9 cellular contexts compared by ENCODE assay signal in the genomic region with DNA sequence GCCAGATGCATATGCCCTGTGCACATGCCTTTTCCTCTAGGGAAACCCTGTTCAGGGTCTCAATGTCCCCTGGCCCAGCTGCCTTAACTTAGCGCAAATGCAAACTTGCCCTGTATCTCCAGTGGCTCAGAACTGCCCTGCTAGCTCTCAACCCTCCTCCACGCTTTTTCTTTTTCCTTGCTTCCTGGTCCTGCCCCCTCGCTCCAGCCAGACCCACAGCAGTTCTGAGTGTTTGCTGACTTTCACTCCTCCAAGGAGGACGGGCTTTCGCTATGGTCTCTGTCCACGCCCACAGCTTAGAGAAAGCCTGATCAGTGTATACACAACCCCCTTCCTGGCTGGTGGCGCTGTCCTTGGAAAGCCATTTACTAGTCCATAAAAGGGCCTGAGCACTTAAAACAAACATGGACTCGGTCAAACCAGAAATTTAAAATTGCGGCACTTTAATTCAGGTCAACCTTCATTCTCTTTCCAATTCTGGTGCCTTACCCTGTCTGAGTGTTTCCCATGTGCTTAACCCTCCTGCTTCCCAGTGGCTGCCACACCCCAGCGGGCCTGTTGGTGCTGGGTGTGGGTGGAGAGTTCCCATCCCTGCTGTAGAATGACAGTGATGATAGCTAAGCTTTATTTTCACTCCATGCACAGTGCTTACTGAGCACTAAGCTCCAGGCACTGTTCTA. TPM values are rescaled to one million over a fixed set of nuclear protein-coding genes. Genes with fewer than 3 reads are reported as not detected.
DNase-seq lines count a peak whose midpoint lies in the region; ATAC-seq and TF ChIP-seq lines count a peak whose summit lies in the region.
"Had no signal": no experiment of that assay in that cellular context is flagged by ENCODE, and none has a peak within 500 bp of the region (broad histone marks: within the 10 kb centered on the region; RNA-seq: fewer than 3 reads in every experiment).

No MANE protein-coding gene starts in this region.

- peaks cover 14% of the 10 kb centered on the region for H3K4me1 Mint-ChIP-seq in endodermal cell

- H3K9me3 ChIP-seq in endodermal cell (ENCODE audit: control insufficient read depth, low read length): no peaks in the 10 kb centered on the region
- H3K9me3 ChIP-seq in aorta (ENCODE audit: control insufficient read depth, low read length): no peaks in the 10 kb centered on the region

- H3K36me3 ChIP-seq in endodermal cell (ENCODE audit: control insufficient read depth, insufficient read depth, low read length) (no peaks in the 10 kb centered on the region), aorta (ENCODE audit: control insufficient read depth in 1 of 2, insufficient read depth in 2 of 2, low read length in 1 of 2) (no peaks in the 10 kb centered on the region)

- 69 to 77% methylated on average over 7 to 10 of the region's 10 CpGs for WGBS in endodermal cell (ENCODE audit: insufficient coverage in 1 of 2, insufficient read length in 1 of 2), 2 experiments
- 6 to 8% methylated on average over 10 of the region's 10 CpGs for WGBS in aorta, 2 donors

- H3K9ac ChIP-seq in endodermal cell (ENCODE audit: extremely low read depth, low read length, poor library complexity, severe bottlenecking): no peak overlapping the region

- H3K27me3 ChIP-seq in endodermal cell (ENCODE audit: control insufficient read depth, insufficient read depth, low read length, poor library complexity, severe bottlenecking) (no peaks in the 10 kb centered on the region), aorta (ENCODE audit: control insufficient read depth in 1 of 2, insufficient read depth in 2 of 2, low read length in 1 of 2) (no peaks in the 10 kb centered on the region)

- no peaks in the 10 kb centered on the region for H3K36me3 Mint-ChIP-seq in endodermal cell (ENCODE audit: low read depth)

- ATAC-seq in Right ventricle myocardium inferior: peak; percentile 92
- peak; percentile 91 for ATAC-seq in aorta (ENCODE audit: low FRiP score)
- no peak for ATAC-seq in GM21737 (IDR thresholded peaks at IDR 0.05; ENCODE audit: unreplicated experiment)
- no peak for ATAC-seq in HG03025 (IDR thresholded peaks at IDR 0.05; ENCODE audit: low FRiP score, unreplicated experiment)

- H3K4me3 ChIP-seq in endodermal cell (ENCODE audit: low read length) (no peak overlapping the region), aorta (ENCODE audit: low read length in 2 of 2) (no peak overlapping the region)

- H3K4me1 ChIP-seq in endodermal cell (ENCODE audit: control insufficient read depth, insufficient read depth, low read length) (no peaks in the 10 kb centered on the region), aorta (ENCODE audit: control insufficient read depth in 1 of 2, insufficient read depth in 2 of 2, low read length in 2 of 2) (no peaks in the 10 kb centered on the region)

- intact Hi-C loops in Right ventricle myocardium inferior (cut with DNase I) (no loop called here), cardiac septum (cut with DNase I) (no loop called here), aorta (cut with DNase I) (loop anchor here (10.0 kb wide), 2 partner anchors 128 to 428 kb away; partner anchors contain the start of gene CDK5R1 (in 1 of the 2))

- H3K9me3 Mint-ChIP-seq in endodermal cell: no peaks in the 10 kb centered on the region
- H3K9me3 Mint-ChIP-seq: dendritic cell treated with granulocyte-macrophage colony-stimulating factor and Interleukin-4, amounts not matched to agents 40 ng/mL and 50 ng/mL, for 4 days had no signal

- no peak overlapping the region for H3K4me3 Mint-ChIP-seq in endodermal cell
- H3K4me3 Mint-ChIP-seq: dendritic cell treated with granulocyte-macrophage colony-stimulating factor and Interleukin-4, amounts not matched to agents 40 ng/mL and 50 ng/mL, for 4 days had no signal

- H3K27me3 Mint-ChIP-seq in endodermal cell (ENCODE audit: insufficient read depth): no peaks in the 10 kb centered on the region

- no peak overlapping the region for H3K27ac ChIP-seq in endodermal cell (ENCODE audit: low read depth, low read length)
- H3K27ac ChIP-seq in aorta (ENCODE audit: low read depth in 1 of 2, low read length in 2 of 2): peak overlapping the region in 1 of 2 donors; percentile 20

- H3K27ac Mint-ChIP-seq in endodermal cell: no peak overlapping the region
- H3K27ac Mint-ChIP-seq: dendritic cell treated with granulocyte-macrophage colony-stimulating factor and Interleukin-4, amounts not matched to agents 40 ng/mL and 50 ng/mL, for 4 days had no signal

- DNase-seq in Right ventricle myocardium inferior (ENCODE audit: missing footprints): peak; percentile 82
- DNase-seq in cardiac septum (ENCODE audit: low spot score): no peak
- peak; percentile 78 for DNase-seq in endodermal cell
- DNase-seq in medulla oblongata (ENCODE audit: extremely low spot score): peak; percentile 23
- DNase-seq in aorta: peak; percentile 83 to 84
- no peak for DNase-seq in activated CD4-positive, alpha-beta T cell treated with anti-CD3 and anti-CD28 coated beads, Interleukin-2, amount 50 U/mL, for 48 hours

- TF ChIP-seq CTCF in endodermal cell (conservative IDR thresholded peaks at IDR 0.05): peak; percentile 28

RNA-seq across cellular contexts. Expression of gene TMEM98, which starts 15.6 kb away (rescaled TPM):
- 12.7 TPM for total RNA-seq in Right ventricle myocardium inferior
- total RNA-seq in cardiac septum: 12.9 TPM
- 100 to 1,000 TPM; 134 to 137 TPM for total RNA-seq in endodermal cell
- 124 TPM for polyA plus RNA-seq in endodermal cell (2013, experiment 1 of 2)
- polyA plus RNA-seq in endodermal cell (2013, experiment 2 of 2): 116 TPM
- 10 to 100 TPM; 39.3 to 65.8 TPM for total RNA-seq in aorta
- polyA plus RNA-seq in aorta: 10 to 100 TPM; 56.0 to 91.4 TPM

RNA-seq across cellular contexts. Expression of gene MYO1D, which starts 35.4 kb away (rescaled TPM):
- total RNA-seq in Right ventricle myocardium inferior (4.7 TPM), cardiac septum (18.9 TPM), endodermal cell (10 to 100 TPM; 42.9 to 43.7 TPM), aorta (100 to 1,000 TPM; 222 to 358 TPM)
- polyA plus RNA-seq in endodermal cell (2013, experiment 1 of 2): 10.5 TPM
- polyA plus RNA-seq in endodermal cell (2013, experiment 2 of 2): 11.1 TPM
- polyA plus RNA-seq in aorta: 100 to 1,000 TPM in 1 of 2 donors, 10 to 100 TPM in 1; 62.5 to 106 TPM

Comparison
In these comparisons a context has a peak if more than half of its experiments do, and no peak if none do; other contexts are left out.
1. DNase-seq: peak in Right ventricle myocardium inferior (single experiment), endodermal cell (single experiment), medulla oblongata (single experiment) and aorta (2 of 2); none in cardiac septum (single experiment) and activated CD4-positive, alpha-beta T cell treated with anti-CD3 and anti-CD28 coated beads, Interleukin-2, amount 50 U/mL, for 48 hours (0 of 2).
2. ATAC-seq: peak in Right ventricle myocardium inferior (single experiment) and aorta (single experiment); none in GM21737 (single experiment) and HG03025 (single experiment).
3. RNA of gene MYO1D, which starts 35.4 kb away (total RNA-seq): 222 to 358 TPM in aorta; 42.9 to 43.7 TPM in endodermal cell, 18.9 TPM in cardiac septum (single experiment) and 4.7 TPM in Right ventricle myocardium inferior (single experiment); every median in the first group is over 4 times any median in the second.
4. intact Hi-C loops: an anchor here in aorta (10.0 kb wide); none called in Right ventricle myocardium inferior and cardiac septum.